In genomic region chr12:54398995-54399793, GRCh38 we compare ENCODE assay signal across 1 cellular context.
TF ChIP-seq lines count a peak whose summit lies in the region.

No MANE protein-coding gene starts in this region.

TF ChIP-seq in GM12878, 131 proteins besides CTCF, POLR2A, EP300 and RAD21 (continued from another document and continues in another):
- no peak for TF ChIP-seq PRDM15 (CRISPR knock-in tag; IDR thresholded peaks at IDR 0.05)
- no peak for TF ChIP-seq TCF12 (IDR thresholded peaks at IDR 0.05; ENCODE audit: low read depth, low read length)
- peak; percentile 69; the same call in 1 of the 2 replicates for TF ChIP-seq RB1 (IDR thresholded peaks at IDR 0.05; ENCODE audit: borderline replicate concordance)
- TF ChIP-seq STAT3 (IDR thresholded peaks at IDR 0.05; ENCODE audit: low read depth, low read length) = no peak
- TF ChIP-seq IKZF2 (IDR thresholded peaks at IDR 0.05) = no peak
- no peak for TF ChIP-seq STAT1 (conservative IDR thresholded peaks at IDR 0.05)
- TF ChIP-seq POLR2AphosphoS2 (IDR thresholded peaks at IDR 0.05; ENCODE audit: low read depth, low read length) = no peak
- no peak for TF ChIP-seq ZBTB4 (CRISPR knock-in tag; IDR thresholded peaks at IDR 0.05)
- no peak for TF ChIP-seq TBL1XR1 (IDR thresholded peaks at IDR 0.05; ENCODE audit: low read depth, low read length)
- TF ChIP-seq ZNF687 (IDR thresholded peaks at IDR 0.05) = no peak
- TF ChIP-seq SMC3 (IDR thresholded peaks at IDR 0.05; ENCODE audit: borderline replicate concordance, low read length) = peak; percentile 99
- no peak for TF ChIP-seq CBFB (IDR thresholded peaks at IDR 0.05; ENCODE audit: low read depth)
- TF ChIP-seq ZNF622 (IDR thresholded peaks at IDR 0.05) = no peak
- TF ChIP-seq ZNF217 (IDR thresholded peaks at IDR 0.05) = no peak
- TF ChIP-seq RUNX3 (IDR thresholded peaks at IDR 0.05; ENCODE audit: low read length) = no peak
- TF ChIP-seq ESRRA (IDR thresholded peaks at IDR 0.05; ENCODE audit: low read length) = peak; percentile 55; the same call in 1 of the 2 replicates
- no peak for TF ChIP-seq ZNF274 (IDR thresholded peaks at IDR 0.05; ENCODE audit: insufficient read depth, insufficient read length)
- TF ChIP-seq IRF3 (IDR thresholded peaks at IDR 0.05) = peak; percentile 16; the same call in 1 of the 2 replicates
- TF ChIP-seq USF2 (IDR thresholded peaks at IDR 0.05; ENCODE audit: borderline replicate concordance, low read depth, low read length) = no peak
- no peak for TF ChIP-seq ZBTB40 (IDR thresholded peaks at IDR 0.05; ENCODE audit: borderline replicate concordance)
- TF ChIP-seq MLLT1 (IDR thresholded peaks at IDR 0.05) = no peak
- peak; percentile 48 for TF ChIP-seq RELA (IDR thresholded peaks at IDR 0.05; ENCODE audit: borderline replicate concordance, partially characterized antibody)
- TF ChIP-seq CREM (IDR thresholded peaks at IDR 0.05; ENCODE audit: low read depth) = no peak
- no peak for TF ChIP-seq TCF3 (IDR thresholded peaks at IDR 0.05; ENCODE audit: borderline replicate concordance, insufficient read depth, low read depth, low read length)
- no peak for TF ChIP-seq LARP7 (IDR thresholded peaks at IDR 0.05)
- no peak for TF ChIP-seq SIX5 (IDR thresholded peaks at IDR 0.05; ENCODE audit: low read depth, low read length, severe bottlenecking)
- no peak for TF ChIP-seq NR2C2 (IDR thresholded peaks at IDR 0.05; ENCODE audit: borderline replicate concordance, control insufficient read depth, insufficient read length, low read depth)
- no peak for TF ChIP-seq SIN3A (IDR thresholded peaks at IDR 0.05; ENCODE audit: low read depth, low read length)
- TF ChIP-seq GATAD2B (conservative IDR thresholded peaks at IDR 0.05; ENCODE audit: low read depth) = no peak
- TF ChIP-seq PBX3 (IDR thresholded peaks at IDR 0.05; ENCODE audit: insufficient replicate concordance, low read depth, low read length) = no peak
- no peak for TF ChIP-seq MEF2A (IDR thresholded peaks at IDR 0.05; ENCODE audit: insufficient read depth, low read depth, low read length)
- no peak for TF ChIP-seq CBX5 (IDR thresholded peaks at IDR 0.05; ENCODE audit: low read depth)
- peak; percentile 45; the same call in 1 of the 2 replicates for TF ChIP-seq NBN (IDR thresholded peaks at IDR 0.05)
- TF ChIP-seq RFX5 (IDR thresholded peaks at IDR 0.05; ENCODE audit: low read depth, low read length) = no peak
- 0 out of 4 replicates have a peak, but pooled peaks of 1 of the 2 experiments have one; percentile 33 for TF ChIP-seq SRF (IDR thresholded peaks at IDR 0.05; ENCODE audit: low read depth in 2 of 2, low read length in 2 of 2)
- 0 out of 2 replicates have a peak, but pooled peaks have one; percentile 20 for TF ChIP-seq NR2F1 (conservative IDR thresholded peaks at IDR 0.05)
- no peak for TF ChIP-seq NRF1 (conservative IDR thresholded peaks at IDR 0.05; ENCODE audit: low read depth, low read length)
- no peak for TF ChIP-seq SREBF1 (IDR thresholded peaks at IDR 0.05; ENCODE audit: low read length)
- TF ChIP-seq ATF3 (IDR thresholded peaks at IDR 0.05; ENCODE audit: borderline replicate concordance, extremely low read depth, low read depth, low read length) = no peak
- TF ChIP-seq WRNIP1 (IDR thresholded peaks at IDR 0.05; ENCODE audit: borderline replicate concordance, low read depth, low read length) = 0 out of 2 replicates have a peak, but pooled peaks have one; percentile 54
- no peak for TF ChIP-seq SMARCA5 (IDR thresholded peaks at IDR 0.05)
- peak; percentile 60 for TF ChIP-seq HDGF (IDR thresholded peaks at IDR 0.05)
- TF ChIP-seq ASH2L (IDR thresholded peaks at IDR 0.05; ENCODE audit: borderline replicate concordance, low read depth) = no peak
- peak in 1 of 2 experiments; percentile 41; a peak in 1 of 4 replicates for TF ChIP-seq BHLHE40 (IDR thresholded peaks at IDR 0.05; ENCODE audit: borderline replicate concordance in 1 of 2, low read depth in 2 of 2, low read length in 1 of 2)
